In the genomic region with DNA sequence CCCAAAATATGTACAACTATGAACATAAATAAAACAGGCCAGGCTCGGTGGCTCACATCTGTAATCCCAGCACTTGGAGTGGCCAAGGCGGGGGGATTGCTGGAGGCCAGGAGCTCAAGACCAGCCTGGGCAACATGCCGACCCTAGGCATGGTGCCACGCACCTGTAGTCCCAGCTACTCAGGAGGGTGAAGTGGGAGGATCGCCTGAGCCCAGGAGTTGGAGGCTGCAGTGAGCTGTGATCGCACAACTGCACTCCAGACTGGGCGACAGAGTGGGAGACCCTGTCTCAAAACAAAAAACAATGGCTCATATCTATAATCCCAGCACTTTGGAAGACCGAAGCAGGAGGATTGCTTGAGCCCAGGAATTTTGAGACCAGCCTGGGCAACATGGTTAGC, we compare ENCODE assay signal across 10 cellular contexts. TPM values are rescaled to one million over a fixed set of nuclear protein-coding genes. Genes with fewer than 3 reads are reported as not detected.
DNase-seq lines count a peak whose midpoint lies in the region; TF ChIP-seq lines count a peak whose summit lies in the region.
"Had no signal": no experiment of that assay in that cellular context is flagged by ENCODE, and none has a peak within 500 bp of the region (broad histone marks: within the 10 kb centered on the region; RNA-seq: fewer than 3 reads in every experiment).

No MANE protein-coding gene starts in this region.

- H3K4me3 Mint-ChIP-seq in T-helper 2 cell treated with Interferon-gamma antibody and Interleukin-4, amounts not matched to agents 5 μg/mL and 100 μg/mL, for 36 hours: peak overlapping the region; percentile 93
- peak overlapping the region; percentile 96 for H3K4me3 Mint-ChIP-seq in endodermal cell

- peak overlapping the region; percentile 80 for H3K4me2 ChIP-seq in OCI-LY1 (ENCODE audit: low read length)

- H3K27me3 ChIP-seq in OCI-LY1 (ENCODE audit: insufficient read depth, low read length): no peaks in the 10 kb centered on the region
- no peaks in the 10 kb centered on the region for H3K27me3 ChIP-seq in endodermal cell (ENCODE audit: control insufficient read depth, insufficient read depth, low read length, poor library complexity, severe bottlenecking)
- no peaks in the 10 kb centered on the region for H3K27me3 ChIP-seq in rectal smooth muscle tissue (ENCODE audit: control insufficient read depth, insufficient read depth, low read length)
- no peaks in the 10 kb centered on the region for H3K27me3 ChIP-seq in tibial artery
- H3K27me3 ChIP-seq: SJCRH30, upper lobe of right lung had no signal

- no peaks in the 10 kb centered on the region for H4K20me1 ChIP-seq in OCI-LY1 (ENCODE audit: insufficient read depth, low read length)

- H3F3A ChIP-seq in OCI-LY1 (ENCODE audit: insufficient read depth, low read length): no peaks in the 10 kb centered on the region

- WGBS in endodermal cell (ENCODE audit: insufficient coverage in 1 of 2, insufficient read length in 1 of 2), 2 experiments: 91% methylated on average over 6 to 8 of the region's 8 CpGs

- TF ChIP-seq CTCF in OCI-LY1 (IDR thresholded peaks at IDR 0.05; ENCODE audit: low read length) (no peak), endodermal cell (conservative IDR thresholded peaks at IDR 0.05) (no peak), tibial artery (IDR thresholded peaks at IDR 0.05) (no peak), GM10266 (IDR thresholded peaks at IDR 0.05; ENCODE audit: control insufficient read depth, insufficient read depth, low read depth, missing control alignments) (no peak)

- peaks cover 24% of the 10 kb centered on the region for H3K36me3 Mint-ChIP-seq in T-helper 2 cell treated with Interferon-gamma antibody and Interleukin-4, amounts not matched to agents 5 μg/mL and 100 μg/mL, for 36 hours (ENCODE audit: low read depth)
- peaks cover 25% of the 10 kb centered on the region for H3K36me3 Mint-ChIP-seq in endodermal cell (ENCODE audit: low read depth)

- DNase-seq in T-helper 2 cell treated with Interferon-gamma antibody and Interleukin-4, amounts not matched to agents 5 μg/mL and 100 μg/mL, for 36 hours (ENCODE audit: low spot score): no peak
- DNase-seq in T-helper 2 cell (no peak), endodermal cell (no peak), NCI-H128 (lab: John Stamatoyannopoulos, UW; ENCODE audit: unreplicated experiment) (no peak), tibial artery (no peak), GM10266 (ENCODE audit: extremely low spot score) (no peak)
- DNase-seq: SJCRH30, upper lobe of right lung had no signal

- peak overlapping the region; percentile 84 for H3K4me3 ChIP-seq in OCI-LY1 (ENCODE audit: low read depth, low read length, poor library complexity, severe bottlenecking)
- peak overlapping the region; percentile 98 for H3K4me3 ChIP-seq in endodermal cell (ENCODE audit: low read length)
- H3K4me3 ChIP-seq in rectal smooth muscle tissue (ENCODE audit: low read length): peak overlapping the region; percentile 27
- peak overlapping the region in 1 of 2 donors; percentile 73 for H3K4me3 ChIP-seq in tibial artery

- intact Hi-C loops in tibial artery (cut with DNase I; ENCODE audit: low total_unique reads): loop anchor here (10.0 kb wide), 2 partner anchors 56 to 274 kb away; partner anchors contain the start of gene RRAGA

- no peaks in the 10 kb centered on the region for H3K27me3 Mint-ChIP-seq in T-helper 2 cell treated with Interferon-gamma antibody and Interleukin-4, amounts not matched to agents 5 μg/mL and 100 μg/mL, for 36 hours (ENCODE audit: low read depth)
- H3K27me3 Mint-ChIP-seq in endodermal cell (ENCODE audit: insufficient read depth): no peaks in the 10 kb centered on the region

- H3K9ac ChIP-seq in OCI-LY1 (ENCODE audit: low read length) (peak overlapping the region; percentile 82), endodermal cell (ENCODE audit: extremely low read depth, low read length, poor library complexity, severe bottlenecking) (peak overlapping the region; percentile 76), rectal smooth muscle tissue (ENCODE audit: low read length) (no peak overlapping the region)

- H3K79me2 ChIP-seq in OCI-LY1 (ENCODE audit: insufficient read depth, low read length): peaks cover 55% of the 10 kb centered on the region

- peaks cover 31% of the 10 kb centered on the region for H3K4me1 Mint-ChIP-seq in T-helper 2 cell treated with Interferon-gamma antibody and Interleukin-4, amounts not matched to agents 5 μg/mL and 100 μg/mL, for 36 hours (ENCODE audit: low read depth)
- H3K4me1 Mint-ChIP-seq in endodermal cell: peaks cover 5% of the 10 kb centered on the region

- no peaks in the 10 kb centered on the region for H3K9me3 Mint-ChIP-seq in T-helper 2 cell treated with Interferon-gamma antibody and Interleukin-4, amounts not matched to agents 5 μg/mL and 100 μg/mL, for 36 hours
- H3K9me3 Mint-ChIP-seq in endodermal cell: no peaks in the 10 kb centered on the region

- peak overlapping the region; percentile 49 for H3K27ac Mint-ChIP-seq in T-helper 2 cell treated with Interferon-gamma antibody and Interleukin-4, amounts not matched to agents 5 μg/mL and 100 μg/mL, for 36 hours
- H3K27ac Mint-ChIP-seq in endodermal cell: no peak overlapping the region

- H3K9me3 ChIP-seq in OCI-LY1 (ENCODE audit: low read length) (no peaks in the 10 kb centered on the region), endodermal cell (ENCODE audit: control insufficient read depth, low read length) (no peaks in the 10 kb centered on the region), tibial artery (no peaks in the 10 kb centered on the region)
- H3K9me3 ChIP-seq: SJCRH30, upper lobe of right lung had no signal

- H2AFZ ChIP-seq in OCI-LY1 (ENCODE audit: low read length): no peak overlapping the region

- H3K27ac ChIP-seq in OCI-LY1 (ENCODE audit: low read depth, low read length, poor library complexity, severe bottlenecking) (no peak overlapping the region), endodermal cell (ENCODE audit: low read depth, low read length) (no peak overlapping the region), rectal smooth muscle tissue (ENCODE audit: low read depth, low read length) (no peak overlapping the region), tibial artery (no peak overlapping the region)
- H3K27ac ChIP-seq: SJCRH30, upper lobe of right lung had no signal

- H3K4me1 ChIP-seq in OCI-LY1 (ENCODE audit: insufficient read depth, low read length, severe bottlenecking) (peaks cover 30% of the 10 kb centered on the region), endodermal cell (ENCODE audit: control insufficient read depth, insufficient read depth, low read length) (peaks cover 2% of the 10 kb centered on the region), rectal smooth muscle tissue (ENCODE audit: control insufficient read depth, insufficient read depth, low read length) (peaks cover 2% of the 10 kb centered on the region), tibial artery (peaks cover 0 to 13% (median 12%) of the 10 kb centered on the region in 4 donors)

- no peaks in the 10 kb centered on the region for H3K9me2 ChIP-seq in OCI-LY1 (ENCODE audit: low read depth, low read length)

- H3K36me3 ChIP-seq in OCI-LY1 (ENCODE audit: insufficient read depth, low read length) (peaks cover 24% of the 10 kb centered on the region), endodermal cell (ENCODE audit: control insufficient read depth, insufficient read depth, low read length) (peaks cover 17% of the 10 kb centered on the region), rectal smooth muscle tissue (ENCODE audit: control insufficient read depth, insufficient read depth, low read length) (no peaks in the 10 kb centered on the region), tibial artery (peaks cover 0 to 2% (median 0%) of the 10 kb centered on the region in 3 donors)

RNA-seq across cellular contexts. Expression of gene HAUS6, which starts 1.5 kb away (rescaled TPM):
- total RNA-seq in endodermal cell: 10 to 100 TPM; 26.3 to 45.4 TPM
- polyA plus RNA-seq in endodermal cell (2013, experiment 1 of 2): 32.4 TPM
- polyA plus RNA-seq in endodermal cell (2013, experiment 2 of 2): 34.4 TPM

RNA-seq across cellular contexts. Expression of gene PLIN2, which starts 26.1 kb away (rescaled TPM):
- total RNA-seq in endodermal cell: 10 to 100 TPM; 30.1 to 33.3 TPM
- 54.7 TPM for polyA plus RNA-seq in endodermal cell (2013, experiment 1 of 2)
- 48.9 TPM for polyA plus RNA-seq in endodermal cell (2013, experiment 2 of 2)

RNA-seq across cellular contexts. Expression of gene RRAGA, which starts 52.0 kb away (rescaled TPM):
- total RNA-seq in endodermal cell: 10 to 100 TPM; 45.0 to 47.2 TPM
- polyA plus RNA-seq in endodermal cell (2013, experiment 1 of 2): 61.9 TPM
- 63.0 TPM for polyA plus RNA-seq in endodermal cell (2013, experiment 2 of 2)
